Comparison of ENCODE assay signal across 1 cellular context in genomic region chr2:84782717-84783442, GRCh38.
TF ChIP-seq lines count a peak whose summit lies in the region.

No MANE protein-coding gene starts in this region.

TF ChIP-seq in HCT116, 20 proteins besides CTCF, POLR2A, EP300 and RAD21 (continued from another document):
- TF ChIP-seq ZNF274 (IDR thresholded peaks at IDR 0.05; ENCODE audit: low read depth, low read length) (no peak), EZH2 (IDR thresholded peaks at IDR 0.05) (no peak), REST (IDR thresholded peaks at IDR 0.05; ENCODE audit: low read depth) (no peak)
TF ChIP-seq in HCT116: peak in this region for 0.
